Comparison of ENCODE assay signal across 30 cellular contexts in the genomic region with DNA sequence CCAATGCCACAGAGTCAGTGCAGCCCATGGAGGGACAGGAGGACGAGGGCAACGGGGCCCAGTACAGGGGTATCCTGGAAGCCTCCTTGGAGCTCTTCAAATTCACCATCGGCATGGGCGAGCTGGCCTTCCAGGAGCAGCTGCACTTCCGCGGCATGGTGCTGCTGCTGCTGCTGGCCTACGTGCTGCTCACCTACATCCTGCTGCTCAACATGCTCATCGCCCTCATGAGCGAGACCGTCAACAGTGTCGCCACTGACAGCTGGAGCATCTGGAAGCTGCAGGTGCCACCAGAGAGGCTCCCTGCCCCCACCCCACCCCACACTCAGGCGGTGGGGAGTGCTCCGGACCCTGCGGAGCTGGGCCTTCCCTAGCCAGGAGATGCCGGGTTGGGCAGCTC. TPM values are rescaled to one million over a fixed set of nuclear protein-coding genes. Genes with fewer than 3 reads are reported as not detected.
"Had no signal": no experiment of that assay in that cellular context is flagged by ENCODE, and none has a peak within 500 bp of the region (broad histone marks: within the 10 kb centered on the region; RNA-seq: fewer than 3 reads in every experiment).

No MANE protein-coding gene starts in this region.

- H3K27ac ChIP-seq: ascending aorta, body of pancreas, SJSA1 had no signal

- H3K36me3 ChIP-seq: SJSA1 had no signal

- DNase-seq: activated B cell treated with CpG ODN at 0.5 μM for 24 hours; activated CD4-positive, alpha-beta T cell treated with anti-CD3 and anti-CD28 coated beads for 1 hour; activated CD4-positive, alpha-beta T cell treated with anti-CD3 and anti-CD28 coated beads, Interleukin-2, amount 10 ng/mL, durations not matched to agents 24 days and 14 days; activated CD4-positive, alpha-beta T cell treated with anti-CD3 and anti-CD28 coated beads, Interleukin-2, amount 50 U/mL, for 48 hours; activated CD8-positive, alpha-beta memory T cell treated with anti-CD3 and anti-CD28 coated beads for 24 hours; activated effector memory CD4-positive, alpha-beta T cell treated with anti-CD3 and anti-CD28 coated beads, Interleukin-2, amount 50 U/mL, for 16 hours; activated naive CD4-positive, alpha-beta T cell treated with Interleukin-2 at 50 U/mL for 16 hours; activated naive CD8-positive, alpha-beta T cell treated with anti-CD3 and anti-CD28 coated beads, Interleukin-2, amount 50 U/mL, for 24 hours; activated T-cell treated with anti-CD3 and anti-CD28 coated beads, Interleukin-2, amount 50 U/mL, for 4 hours; amniotic stem cell; body of pancreas; central memory CD4-positive, alpha-beta T cell; Kasumi-1; KBM-7; NCI-H1105 treated with DMSO at 0.1 percent for 48 hours; NCI-H1436 treated with DMSO at 0.1 percent for 48 hours; NCI-H187 treated with DMSO at 0.1 percent for 48 hours; NCI-H2171; NCI-H2227 treated with DMSO at 0.1 percent for 48 hours; NCI-H446 treated with DMSO at 0.1 percent for 48 hours; NCI-H526 treated with DMSO at 0.1 percent for 48 hours; NCI-H82; SW 1271 had no signal

- H3K9me3 ChIP-seq: ascending aorta, body of pancreas, SJSA1 had no signal

- H3K9me3 Mint-ChIP-seq: activated B cell treated with CpG ODN at 0.5 μM for 24 hours; activated CD4-positive, alpha-beta T cell treated with anti-CD3 and anti-CD28 coated beads, Interleukin-2, amount 10 ng/mL, durations not matched to agents 24 days and 14 days; activated naive CD4-positive, alpha-beta T cell treated with anti-CD3 and anti-CD28 coated beads, Interleukin-2, amount 50 U/mL, for 72 hours; activated naive CD8-positive, alpha-beta T cell treated with anti-CD3 and anti-CD28 coated beads, Interleukin-2, amount 50 U/mL, for 24 hours; activated T-cell treated with anti-CD3 and anti-CD28 coated beads, Interleukin-2, amount 50 U/mL, for 4 hours had no signal

- H3K27ac Mint-ChIP-seq: activated B cell treated with CpG ODN at 0.5 μM for 24 hours; activated CD4-positive, alpha-beta T cell treated with anti-CD3 and anti-CD28 coated beads, Interleukin-2, amount 10 ng/mL, durations not matched to agents 24 days and 14 days; activated naive CD8-positive, alpha-beta T cell treated with anti-CD3 and anti-CD28 coated beads, Interleukin-2, amount 50 U/mL, for 24 hours had no signal

- H3K4me3 Mint-ChIP-seq: activated B cell treated with CpG ODN at 0.5 μM for 24 hours; activated CD4-positive, alpha-beta T cell treated with anti-CD3 and anti-CD28 coated beads, Interleukin-2, amount 10 ng/mL, durations not matched to agents 24 days and 14 days; activated naive CD8-positive, alpha-beta T cell treated with anti-CD3 and anti-CD28 coated beads, Interleukin-2, amount 50 U/mL, for 24 hours; activated T-cell treated with anti-CD3 and anti-CD28 coated beads, Interleukin-2, amount 50 U/mL, for 4 hours had no signal

- ATAC-seq: activated naive CD4-positive, alpha-beta T cell treated with anti-CD3 and anti-CD28 coated beads, Interleukin-2, amount 50 U/mL, for 72 hours; activated naive CD8-positive, alpha-beta T cell treated with anti-CD3 and anti-CD28 coated beads, Interleukin-2, amount 50 U/mL, for 24 hours; activated T-cell treated with anti-CD3 and anti-CD28 coated beads, Interleukin-2, amount 50 U/mL, for 4 hours; body of pancreas; Right ventricle myocardium inferior; SK-N-SH treated with all-trans-retinoic acid at 6 μM for 48 hours had no signal

- H3K4me1 ChIP-seq: ascending aorta, SJSA1 had no signal

- H3K4me1 Mint-ChIP-seq: activated B cell treated with CpG ODN at 0.5 μM for 24 hours had no signal

- FAIRE-seq: bronchial epithelial cell had no signal

- H3K36me3 Mint-ChIP-seq: activated naive CD4-positive, alpha-beta T cell treated with anti-CD3 and anti-CD28 coated beads, Interleukin-2, amount 50 U/mL, for 72 hours had no signal

- H3K27me3 Mint-ChIP-seq: activated B cell treated with CpG ODN at 0.5 μM for 24 hours; activated CD4-positive, alpha-beta T cell treated with anti-CD3 and anti-CD28 coated beads, Interleukin-2, amount 10 ng/mL, durations not matched to agents 24 days and 14 days; activated naive CD8-positive, alpha-beta T cell treated with anti-CD3 and anti-CD28 coated beads, Interleukin-2, amount 50 U/mL, for 24 hours had no signal

- H3K27me3 ChIP-seq: ascending aorta, body of pancreas, SJSA1 had no signal

- H3K4me3 ChIP-seq: ascending aorta, body of pancreas, SJSA1 had no signal

RNA-seq across cellular contexts. Expression of a gene that starts 60.0 kb away (rescaled TPM):
- total RNA-seq: bronchial epithelial cell, OCI-LY7 had no signal
